17 cellular contexts compared by ENCODE assay signal in the genomic region with DNA sequence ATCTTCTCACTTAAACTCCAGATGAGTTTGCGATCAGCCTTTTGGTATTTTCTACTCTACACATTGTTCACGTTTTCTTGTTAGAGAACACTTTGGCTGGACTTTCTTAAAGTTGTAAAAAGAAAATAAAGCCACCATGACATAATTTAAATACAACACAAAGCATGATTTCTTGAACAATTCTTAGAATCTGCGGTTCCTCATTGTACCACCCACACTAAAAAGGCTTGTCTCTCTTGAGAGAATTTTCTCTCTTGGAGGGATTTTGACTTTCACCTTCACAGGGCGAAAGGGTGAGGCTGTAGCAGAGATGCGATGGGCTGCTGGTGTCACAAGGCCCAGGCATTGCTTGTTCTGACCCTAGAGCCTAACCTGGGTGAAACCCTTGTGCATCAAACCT.
A peak's percentile ranks its signal among the peaks of the same experiment; 100 is the strongest.
DNase-seq lines count a peak whose midpoint lies in the region; ATAC-seq lines count a peak whose summit lies in the region.
"Had no signal": no experiment of that assay in that cellular context is flagged by ENCODE, and none has a peak within 500 bp of the region (broad histone marks: within the 10 kb centered on the region; RNA-seq: fewer than 3 reads in every experiment).

No MANE protein-coding gene starts in this region.

- H3K27ac ChIP-seq in KOPT-K1 (ENCODE audit: low read depth, low read length, poor library complexity, severe bottlenecking): peak overlapping the region; percentile 28
- H3K27ac ChIP-seq in GM23248: no peak overlapping the region
- H3K27ac ChIP-seq: BLaER1, Peyer's patch had no signal

- H3F3A ChIP-seq in GM23248 (ENCODE audit: insufficient read depth): peaks cover 27% of the 10 kb centered on the region

- no peak for DNase-seq in activated T-cell treated with anti-CD3 and anti-CD28 coated beads, Interleukin-2, amount 50 U/mL, for 24 hours
- no peak for DNase-seq in activated T-cell treated with anti-CD3 and anti-CD28 coated beads, Interleukin-2, amount 50 U/mL, for 4 hours
- no peak for DNase-seq in AG08396 (ENCODE audit: low spot score)
- DNase-seq in GM23248: no peak
- DNase-seq: CD8-positive, alpha-beta memory T cell; DMS53; EL; HCEC 1CT; NCI-H1105 treated with DMSO at 0.1 percent for 48 hours; NCI-H1694 treated with DMSO at 0.1 percent for 48 hours; Peyer's patch had no signal

- peaks cover 29% of the 10 kb centered on the region for H3K4me1 ChIP-seq in GM23248 (ENCODE audit: insufficient read depth)

- H3K4me3 Mint-ChIP-seq in activated T-cell treated with anti-CD3 and anti-CD28 coated beads, Interleukin-2, amount 50 U/mL, for 24 hours: no peak overlapping the region
- no peak overlapping the region for H3K4me3 Mint-ChIP-seq in activated T-cell treated with anti-CD3 and anti-CD28 coated beads, Interleukin-2, amount 50 U/mL, for 4 hours
- H3K4me3 Mint-ChIP-seq in activated naive CD8-positive, alpha-beta T cell: no peak overlapping the region
- H3K4me3 Mint-ChIP-seq in stimulated activated memory B cell treated with anti-CD40 and anti-IgM and Interleukin-4, amounts not matched to agents 10 μg/mL and 1 μg/mL and 100 μg/mL, for 72 hours: no peak overlapping the region
- H3K4me3 Mint-ChIP-seq: CD8-positive, alpha-beta memory T cell had no signal

- no peak overlapping the region for H2AFZ ChIP-seq in GM23248

- H3K79me2 ChIP-seq in GM23248 (ENCODE audit: insufficient read depth): no peaks in the 10 kb centered on the region

- H3K9me3 ChIP-seq in KOPT-K1 (ENCODE audit: insufficient read depth, low read length, poor library complexity, severe bottlenecking) (no peaks in the 10 kb centered on the region), GM23248 (ENCODE audit: low read depth) (no peaks in the 10 kb centered on the region)
- H3K9me3 ChIP-seq: Peyer's patch had no signal

- no peak overlapping the region for H3K9ac ChIP-seq in GM23248
- H3K9ac ChIP-seq: BLaER1 had no signal

- H3K27ac Mint-ChIP-seq in activated T-cell treated with anti-CD3 and anti-CD28 coated beads, Interleukin-2, amount 50 U/mL, for 24 hours: peak overlapping the region; percentile 24
- peak overlapping the region; percentile 43 for H3K27ac Mint-ChIP-seq in activated naive CD8-positive, alpha-beta T cell
- H3K27ac Mint-ChIP-seq in stimulated activated memory B cell treated with anti-CD40 and anti-IgM and Interleukin-4, amounts not matched to agents 10 μg/mL and 1 μg/mL and 100 μg/mL, for 72 hours: peak overlapping the region; percentile 57

- peaks cover 45% of the 10 kb centered on the region for H3K4me1 Mint-ChIP-seq in activated T-cell treated with anti-CD3 and anti-CD28 coated beads, Interleukin-2, amount 50 U/mL, for 24 hours (ENCODE audit: low read depth)
- peaks cover 37% of the 10 kb centered on the region for H3K4me1 Mint-ChIP-seq in activated T-cell treated with anti-CD3 and anti-CD28 coated beads, Interleukin-2, amount 50 U/mL, for 4 hours (ENCODE audit: low read depth)
- peaks cover 42% of the 10 kb centered on the region for H3K4me1 Mint-ChIP-seq in activated naive CD8-positive, alpha-beta T cell (ENCODE audit: low read depth)
- H3K4me1 Mint-ChIP-seq in stimulated activated memory B cell treated with anti-CD40 and anti-IgM and Interleukin-4, amounts not matched to agents 10 μg/mL and 1 μg/mL and 100 μg/mL, for 72 hours: peaks cover 42% of the 10 kb centered on the region

- no peak overlapping the region for H3K4me3 ChIP-seq in GM23248
- H3K4me3 ChIP-seq: BLaER1, K562, Peyer's patch had no signal

- H3K27me3 Mint-ChIP-seq in activated T-cell treated with anti-CD3 and anti-CD28 coated beads, Interleukin-2, amount 50 U/mL, for 24 hours: no peaks in the 10 kb centered on the region
- H3K27me3 Mint-ChIP-seq in activated T-cell treated with anti-CD3 and anti-CD28 coated beads, Interleukin-2, amount 50 U/mL, for 4 hours (ENCODE audit: low read depth): no peaks in the 10 kb centered on the region
- H3K27me3 Mint-ChIP-seq in activated naive CD8-positive, alpha-beta T cell: no peaks in the 10 kb centered on the region
- H3K27me3 Mint-ChIP-seq in stimulated activated memory B cell treated with anti-CD40 and anti-IgM and Interleukin-4, amounts not matched to agents 10 μg/mL and 1 μg/mL and 100 μg/mL, for 72 hours: no peaks in the 10 kb centered on the region

- H3K4me2 ChIP-seq in GM23248 (ENCODE audit: unreplicated experiment): no peak overlapping the region
- H3K4me2 ChIP-seq: BLaER1 had no signal

- H3K36me3 ChIP-seq in KOPT-K1 (ENCODE audit: insufficient read depth, low read length): no peaks in the 10 kb centered on the region
- H3K36me3 ChIP-seq in GM23248 (ENCODE audit: low read depth): no peaks in the 10 kb centered on the region
- H3K36me3 ChIP-seq: BLaER1, Peyer's patch had no signal

- ATAC-seq in activated T-cell treated with anti-CD3 and anti-CD28 coated beads, Interleukin-2, amount 50 U/mL, for 4 hours: no peak
- no peak for ATAC-seq in stimulated activated memory B cell treated with anti-CD40 and anti-IgM and Interleukin-4, amounts not matched to agents 10 μg/mL and 1 μg/mL and 100 μg/mL, for 72 hours
- no peak for ATAC-seq in GM21360 (IDR thresholded peaks at IDR 0.05; ENCODE audit: unreplicated experiment)
- ATAC-seq: K562 had no signal

- no peaks in the 10 kb centered on the region for H3K36me3 Mint-ChIP-seq in activated T-cell treated with anti-CD3 and anti-CD28 coated beads, Interleukin-2, amount 50 U/mL, for 24 hours (ENCODE audit: low read depth)
- H3K36me3 Mint-ChIP-seq in activated T-cell treated with anti-CD3 and anti-CD28 coated beads, Interleukin-2, amount 50 U/mL, for 4 hours (ENCODE audit: insufficient read depth): no peaks in the 10 kb centered on the region
- H3K36me3 Mint-ChIP-seq in activated naive CD8-positive, alpha-beta T cell: peaks cover 2% of the 10 kb centered on the region
- no peaks in the 10 kb centered on the region for H3K36me3 Mint-ChIP-seq in stimulated activated memory B cell treated with anti-CD40 and anti-IgM and Interleukin-4, amounts not matched to agents 10 μg/mL and 1 μg/mL and 100 μg/mL, for 72 hours
- H3K36me3 Mint-ChIP-seq: CD8-positive, alpha-beta memory T cell had no signal

- in situ Hi-C loops in GM23248 (cut with MboI): no loop called here

- peaks cover 2% of the 10 kb centered on the region for H3K9me3 Mint-ChIP-seq in activated T-cell treated with anti-CD3 and anti-CD28 coated beads, Interleukin-2, amount 50 U/mL, for 24 hours
- peaks cover 6% of the 10 kb centered on the region for H3K9me3 Mint-ChIP-seq in activated T-cell treated with anti-CD3 and anti-CD28 coated beads, Interleukin-2, amount 50 U/mL, for 4 hours
- H3K9me3 Mint-ChIP-seq in activated naive CD8-positive, alpha-beta T cell (ENCODE audit: low read depth): no peaks in the 10 kb centered on the region
- H3K9me3 Mint-ChIP-seq in stimulated activated memory B cell treated with anti-CD40 and anti-IgM and Interleukin-4, amounts not matched to agents 10 μg/mL and 1 μg/mL and 100 μg/mL, for 72 hours: no peaks in the 10 kb centered on the region
- H3K9me3 Mint-ChIP-seq: CD8-positive, alpha-beta memory T cell had no signal

- 84 to 95% methylated on average over 5 of the region's 5 CpGs for WGBS in GM23248 (ENCODE audit: low coverage in 1 of 2, low lambda C conversion rate in 2 of 2, missing lambda C conversion rate in 2 of 2), 2 experiments

- no peaks in the 10 kb centered on the region for H3K27me3 ChIP-seq in GM23248 (replicated peaks; ENCODE audit: insufficient read depth)
- H3K27me3 ChIP-seq: BLaER1, Peyer's patch had no signal

- H4K20me1 ChIP-seq in GM23248 (ENCODE audit: insufficient read depth): no peaks in the 10 kb centered on the region
- H4K20me1 ChIP-seq: BLaER1 had no signal

- H3K9me2 ChIP-seq in GM23248 (ENCODE audit: insufficient read depth): no peaks in the 10 kb centered on the region
